8 cellular contexts compared by ENCODE assay signal in genomic region chr14:102140027-102140749, GRCh38. TPM values are rescaled to one million over a fixed set of nuclear protein-coding genes. Genes with fewer than 3 reads are reported as not detected.
A peak's percentile ranks its signal among the peaks of the same experiment; 100 is the strongest.
DNase-seq lines count a peak whose midpoint lies in the region; ATAC-seq and TF ChIP-seq lines count a peak whose summit lies in the region.

No MANE protein-coding gene starts in this region.

- no peaks in the 10 kb centered on the region for H3K9me3 ChIP-seq in subcutaneous abdominal adipose tissue (ENCODE audit: control insufficient read depth in 5 of 5, low read length in 5 of 5)

- peaks cover 0 to 4% (median 0%) of the 10 kb centered on the region in 5 donors for H3K36me3 ChIP-seq in subcutaneous abdominal adipose tissue (ENCODE audit: control insufficient read depth in 5 of 5, insufficient read depth in 5 of 5, low read length in 5 of 5)

- DNase-seq in G401 (ENCODE audit: low spot score) = peak; percentile 31
- DNase-seq in LNCaP clone FGC (ENCODE audit: low read depth) = no peak
- peak; percentile 8 for DNase-seq in activated CD8-positive, alpha-beta memory T cell treated with anti-CD3 and anti-CD28 coated beads, Interleukin-2, amount 50 U/mL, for 1 hour (ENCODE audit: extremely low read depth)
- peak; percentile 61 to 73 for DNase-seq in erythroblast (lab: John Stamatoyannopoulos, UW)
- peak; percentile 27 for DNase-seq in myocyte (ENCODE audit: low read depth)
- DNase-seq in NCI-H774 (lab: John Stamatoyannopoulos, UW) = no peak

- ATAC-seq in GM21786 (IDR thresholded peaks at IDR 0.05; ENCODE audit: unreplicated experiment) = peak; percentile 9

- H3K9ac ChIP-seq in subcutaneous abdominal adipose tissue (ENCODE audit: low read length in 5 of 5) = peak overlapping the region; percentile 84 to 98 (median 96)

- H3K27ac ChIP-seq in subcutaneous abdominal adipose tissue (ENCODE audit: low read depth, low read length) = peak overlapping the region; percentile 88

- H3K4me1 ChIP-seq in subcutaneous abdominal adipose tissue (ENCODE audit: control insufficient read depth in 5 of 5, insufficient read depth in 5 of 5, low read length in 5 of 5) = peaks cover 0 to 29% (median 23%) of the 10 kb centered on the region in 5 donors

- peak overlapping the region; percentile 83 for H3K4me3 ChIP-seq in LNCaP clone FGC (ENCODE audit: low read depth, low read length)
- peak overlapping the region; percentile 93 to 99 (median 99) for H3K4me3 ChIP-seq in subcutaneous abdominal adipose tissue (ENCODE audit: low read depth in 1 of 5, low read length in 5 of 5)

- peak; percentile 55 for TF ChIP-seq POLR2A in erythroblast (IDR thresholded peaks at IDR 0.05; ENCODE audit: low read length)

- in situ Hi-C loops in G401 (cut with HindIII; ENCODE audit: low sequenced_read_pairs) = no loop called here

- no peaks in the 10 kb centered on the region for H3K27me3 ChIP-seq in subcutaneous abdominal adipose tissue (ENCODE audit: control insufficient read depth in 5 of 5, insufficient read depth in 4 of 5, low read length in 5 of 5)

- no peak for TF ChIP-seq CTCF in LNCaP clone FGC (IDR thresholded peaks at IDR 0.05; ENCODE audit: control insufficient read depth, extremely low read depth, insufficient read depth)

RNA-seq across cellular contexts. Expression of gene WDR20, which starts 0.5 kb away (rescaled TPM):
- 24.2 and 35.3 TPM in 2 replicates for total RNA-seq in G401 (2014; rRNA removed; shearing (Covaris generic))
- total RNA-seq in myocyte = 20.0 and 24.3 TPM in 2 replicates
- polyA plus RNA-seq in myocyte (2012) = 14.7 TPM

RNA-seq across cellular contexts. Expression of gene HSP90AA1, which starts 53.3 kb away (rescaled TPM):
- 161 and 248 TPM in 2 replicates for total RNA-seq in G401 (2014; rRNA removed; shearing (Covaris generic))
- 379 and 390 TPM in 2 replicates for total RNA-seq in myocyte
- 212 TPM for polyA plus RNA-seq in myocyte (2012)

Comparison
In these comparisons a context has a peak if more than half of its experiments do, and no peak if none do; other contexts are left out.
1. DNase-seq: peak in G401 (single experiment), activated CD8-positive, alpha-beta memory T cell treated with anti-CD3 and anti-CD28 coated beads, Interleukin-2, amount 50 U/mL, for 1 hour (single experiment), erythroblast (2 of 2) and myocyte (single experiment); none in LNCaP clone FGC (single experiment) and NCI-H774 (single experiment).